In the genomic region with DNA sequence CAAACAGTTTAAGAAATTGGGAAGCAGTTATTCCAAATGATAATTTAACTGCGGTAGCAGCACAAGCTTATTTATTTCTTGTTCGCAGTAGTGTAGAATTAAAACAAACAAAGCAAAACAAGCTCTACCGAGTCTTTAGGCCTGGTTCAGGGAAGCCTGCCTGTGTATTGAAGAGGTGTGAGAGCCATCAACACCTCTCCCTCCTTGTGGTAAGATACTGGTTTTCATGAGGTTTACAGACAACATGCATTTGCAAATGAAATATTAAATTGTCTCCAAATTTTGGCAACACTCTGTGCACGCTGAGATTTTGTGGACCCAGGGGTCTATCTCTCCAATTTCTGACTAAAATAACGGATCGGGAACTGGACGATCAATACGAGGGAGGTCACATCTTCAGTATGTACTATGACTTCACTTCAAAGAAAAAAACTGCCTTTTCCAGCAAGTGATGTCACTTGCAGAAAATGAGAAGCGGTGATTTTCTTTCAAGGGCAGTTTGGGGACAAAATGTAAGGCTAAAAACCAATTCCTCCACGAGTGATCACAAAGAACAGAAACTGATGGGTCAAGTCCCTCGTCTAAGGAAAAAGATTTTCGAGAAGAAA, we compare ENCODE assay signal across 8 cellular contexts. TPM values are rescaled to one million over a fixed set of nuclear protein-coding genes. Genes with fewer than 3 reads are reported as not detected.
DNase-seq lines count a peak whose midpoint lies in the region; ATAC-seq, FAIRE-seq and TF ChIP-seq lines count a peak whose summit lies in the region.

No MANE protein-coding gene starts in this region.

- H3K27ac ChIP-seq in iPS-20b (ENCODE audit: low read length) = peak overlapping the region; percentile 99

- H3K9ac ChIP-seq in iPS-20b (ENCODE audit: low read depth, low read length) = peak overlapping the region; percentile 96

- peaks cover 2% of the 10 kb centered on the region for H3K27me3 Mint-ChIP-seq in activated T-cell treated with anti-CD3 and anti-CD28 coated beads, Interleukin-2, amount 50 U/mL, for 4 hours (ENCODE audit: low read depth)
- peaks cover 10% of the 10 kb centered on the region for H3K27me3 Mint-ChIP-seq in activated CD8-positive, alpha-beta T cell treated with anti-CD3 and anti-CD28 coated beads, Interleukin-2, amount 10 ng/mL, durations not matched to agents 7 days and 5 days (ENCODE audit: low read depth)

- no peaks in the 10 kb centered on the region; the same call in 1 of the 2 replicates for H3K4me1 ChIP-seq in iPS-20b (ENCODE audit: insufficient read depth, low read length)

- no peak for FAIRE-seq in D721Med (lab: Jason Lieb, UNC)

- peaks cover 49% of the 10 kb centered on the region for H3K4me1 Mint-ChIP-seq in activated T-cell treated with anti-CD3 and anti-CD28 coated beads, Interleukin-2, amount 50 U/mL, for 4 hours (ENCODE audit: low read depth)
- peaks cover 37% of the 10 kb centered on the region for H3K4me1 Mint-ChIP-seq in activated CD8-positive, alpha-beta T cell treated with anti-CD3 and anti-CD28 coated beads, Interleukin-2, amount 10 ng/mL, durations not matched to agents 7 days and 5 days (ENCODE audit: low read depth)

- peak overlapping the region; percentile 79 for H3K4me3 ChIP-seq in iPS-20b (ENCODE audit: low read length)

- no peak for DNase-seq in activated T-cell treated with anti-CD3 and anti-CD28 coated beads, Interleukin-2, amount 50 U/mL, for 4 hours
- no peak for DNase-seq in activated T-cell treated with anti-CD3 and anti-CD28 coated beads for 4 hours
- DNase-seq in activated CD8-positive, alpha-beta T cell treated with anti-CD3 and anti-CD28 coated beads, Interleukin-2, amount 10 ng/mL, durations not matched to agents 7 days and 5 days = no peak
- DNase-seq in superior temporal gyrus (ENCODE audit: extremely low spot score) = peak; percentile 47
- DNase-seq in D721Med (ENCODE audit: insufficient read length, low spot score) = no peak

- H3K36me3 Mint-ChIP-seq in activated T-cell treated with anti-CD3 and anti-CD28 coated beads, Interleukin-2, amount 50 U/mL, for 4 hours (ENCODE audit: insufficient read depth) = peaks cover 18% of the 10 kb centered on the region
- H3K36me3 Mint-ChIP-seq in activated CD8-positive, alpha-beta T cell treated with anti-CD3 and anti-CD28 coated beads, Interleukin-2, amount 10 ng/mL, durations not matched to agents 7 days and 5 days (ENCODE audit: low read depth) = peaks cover 17% of the 10 kb centered on the region

- no peaks in the 10 kb centered on the region for H3K36me3 ChIP-seq in iPS-20b (ENCODE audit: insufficient read depth, low read depth, low read length)

- peak overlapping the region; percentile 100 for H3K4me3 Mint-ChIP-seq in activated T-cell treated with anti-CD3 and anti-CD28 coated beads, Interleukin-2, amount 50 U/mL, for 4 hours
- H3K4me3 Mint-ChIP-seq in activated CD8-positive, alpha-beta T cell treated with anti-CD3 and anti-CD28 coated beads, Interleukin-2, amount 10 ng/mL, durations not matched to agents 7 days and 5 days = peak overlapping the region; percentile 98

- TF ChIP-seq CTCF in D721Med (IDR thresholded peaks at IDR 0.05; ENCODE audit: insufficient read depth, missing control alignments) = no peak

- no peaks in the 10 kb centered on the region for H3K9me3 ChIP-seq in iPS-20b (ENCODE audit: insufficient read depth, low read depth, low read length)

- ATAC-seq in activated T-cell treated with anti-CD3 and anti-CD28 coated beads, Interleukin-2, amount 50 U/mL, for 4 hours = no peak
- ATAC-seq in activated CD8-positive, alpha-beta T cell treated with anti-CD3 and anti-CD28 coated beads, Interleukin-2, amount 10 ng/mL, durations not matched to agents 7 days and 5 days = no peak
- ATAC-seq in GM19035 (IDR thresholded peaks at IDR 0.05; ENCODE audit: unreplicated experiment) = no peak
- ATAC-seq in GM21390 (IDR thresholded peaks at IDR 0.05; ENCODE audit: unreplicated experiment) = no peak

- no peaks in the 10 kb centered on the region for H3K9me3 Mint-ChIP-seq in activated T-cell treated with anti-CD3 and anti-CD28 coated beads, Interleukin-2, amount 50 U/mL, for 4 hours
- H3K9me3 Mint-ChIP-seq in activated CD8-positive, alpha-beta T cell treated with anti-CD3 and anti-CD28 coated beads, Interleukin-2, amount 10 ng/mL, durations not matched to agents 7 days and 5 days (ENCODE audit: insufficient read depth) = no peaks in the 10 kb centered on the region

- H3K27me3 ChIP-seq in iPS-20b (ENCODE audit: insufficient read depth, low read length) = no peaks in the 10 kb centered on the region

- POLR2A ChIA-PET in activated CD8-positive, alpha-beta T cell treated with anti-CD3 and anti-CD28 coated beads, Interleukin-2, amount 10 ng/mL, durations not matched to agents 7 days and 5 days (lab: Charles Lee) = interaction anchor here (0.6 to 2.8 kb wide), 17 partner anchors 8 to 1311 kb away, joined by 3 to 21 read pairs (median 5); a partner anchor contains a TSS

- H3K27ac Mint-ChIP-seq in activated CD8-positive, alpha-beta T cell treated with anti-CD3 and anti-CD28 coated beads, Interleukin-2, amount 10 ng/mL, durations not matched to agents 7 days and 5 days = peak overlapping the region; percentile 97

- CTCF ChIA-PET in activated CD8-positive, alpha-beta T cell treated with anti-CD3 and anti-CD28 coated beads, Interleukin-2, amount 10 ng/mL, durations not matched to agents 7 days and 5 days (lab: Charles Lee) = interaction anchor here (1.0 to 1.3 kb wide), 3 partner anchors 8 to 20 kb away, joined by 3 to 4 read pairs (median 3); no protein-coding TSS in a partner anchor

RNA-seq across cellular contexts. Expression of a gene that starts 0.7 kb away (rescaled TPM):
- 10 to 100 TPM; 25.5 to 27.9 (median 25.7) TPM for total RNA-seq in activated T-cell treated with anti-CD3 and anti-CD28 coated beads, Interleukin-2, amount 50 U/mL, for 4 hours
- total RNA-seq in activated CD8-positive, alpha-beta T cell treated with anti-CD3 and anti-CD28 coated beads, Interleukin-2, amount 10 ng/mL, durations not matched to agents 7 days and 5 days = 10 to 100 TPM; 33.6 to 35.8 TPM

RNA-seq across cellular contexts. Expression of a gene that starts 18.4 kb away (rescaled TPM):
- total RNA-seq in activated T-cell treated with anti-CD3 and anti-CD28 coated beads, Interleukin-2, amount 50 U/mL, for 4 hours = 1 to 10 TPM; 3.8 to 6.9 (median 4.6) TPM
- total RNA-seq in activated CD8-positive, alpha-beta T cell treated with anti-CD3 and anti-CD28 coated beads, Interleukin-2, amount 10 ng/mL, durations not matched to agents 7 days and 5 days = 1 to 10 TPM; 2.3 to 3.2 TPM
